In genomic region chr12:63302269-63302940, GRCh38 we compare ENCODE assay signal across 11 cellular contexts.
DNase-seq lines count a peak whose midpoint lies in the region; ATAC-seq and TF ChIP-seq lines count a peak whose summit lies in the region.
"Had no signal": no experiment of that assay in that cellular context is flagged by ENCODE, and none has a peak within 500 bp of the region (broad histone marks: within the 10 kb centered on the region; RNA-seq: fewer than 3 reads in every experiment).

No MANE protein-coding gene starts in this region.

- ATAC-seq in GM18502 (IDR thresholded peaks at IDR 0.05; ENCODE audit: poor library complexity, unreplicated experiment) = peak; percentile 81
- peak; percentile 61 for ATAC-seq in GM21423 (IDR thresholded peaks at IDR 0.05; ENCODE audit: unreplicated experiment)
- peak; percentile 86 for ATAC-seq in HG03175 (IDR thresholded peaks at IDR 0.05; ENCODE audit: unreplicated experiment)
- peak; percentile 43 for ATAC-seq in foreskin keratinocyte

- no peak for TF ChIP-seq CTCF in foreskin keratinocyte (conservative IDR thresholded peaks at IDR 0.05)

- no peaks in the 10 kb centered on the region for H3K36me3 Mint-ChIP-seq in T-helper 2 cell treated with Interferon-gamma antibody and Interleukin-4, amounts not matched to agents 5 μg/mL and 100 μg/mL, for 36 hours (ENCODE audit: low read depth)

- intact Hi-C loops in head of caudate nucleus (cut with DNase I) = no loop called here

- H3K27ac ChIP-seq in foreskin keratinocyte = no peak overlapping the region
- H3K27ac ChIP-seq: right atrium auricular region had no signal

- no peak overlapping the region for H3K27ac Mint-ChIP-seq in T-helper 2 cell treated with Interferon-gamma antibody and Interleukin-4, amounts not matched to agents 5 μg/mL and 100 μg/mL, for 36 hours
- H3K27ac Mint-ChIP-seq: stimulated activated naive CD8-positive, alpha-beta T cell treated with anti-CD3 and anti-CD28 coated beads, Interleukin-15, Interleukin-2, amounts not matched to agents 100 ng/mL and 50 ng/mL, for 24 hours had no signal

- H3K4me1 ChIP-seq in foreskin keratinocyte = no peaks in the 10 kb centered on the region
- H3K4me1 ChIP-seq: right atrium auricular region had no signal

- H3K9me3 Mint-ChIP-seq in T-helper 2 cell treated with Interferon-gamma antibody and Interleukin-4, amounts not matched to agents 5 μg/mL and 100 μg/mL, for 36 hours = no peaks in the 10 kb centered on the region
- H3K9me3 Mint-ChIP-seq: stimulated activated naive CD8-positive, alpha-beta T cell treated with anti-CD3 and anti-CD28 coated beads, Interleukin-15, Interleukin-2, amounts not matched to agents 100 ng/mL and 50 ng/mL, for 24 hours had no signal

- no peaks in the 10 kb centered on the region for H3K27me3 Mint-ChIP-seq in T-helper 2 cell treated with Interferon-gamma antibody and Interleukin-4, amounts not matched to agents 5 μg/mL and 100 μg/mL, for 36 hours (ENCODE audit: low read depth)
- H3K27me3 Mint-ChIP-seq: stimulated activated naive CD8-positive, alpha-beta T cell treated with anti-CD3 and anti-CD28 coated beads, Interleukin-15, Interleukin-2, amounts not matched to agents 100 ng/mL and 50 ng/mL, for 24 hours had no signal

- DNase-seq in foreskin keratinocyte (peak in 1 of 2 donors; percentile 36), NCI-H82 treated with DMSO at 0.1 percent for 48 hours (lab: John Stamatoyannopoulos, UW; ENCODE audit: unreplicated experiment) (no peak), head of caudate nucleus (no peak), activated gamma-delta T cell (lab: John Stamatoyannopoulos, UW) (no peak)
- DNase-seq in T-helper 2 cell treated with Interferon-gamma antibody and Interleukin-4, amounts not matched to agents 5 μg/mL and 100 μg/mL, for 36 hours (ENCODE audit: low spot score) = no peak
- DNase-seq: NCI-H748 treated with DMSO at 0.1 percent for 48 hours had no signal

- no peaks in the 10 kb centered on the region for H3K4me1 Mint-ChIP-seq in T-helper 2 cell treated with Interferon-gamma antibody and Interleukin-4, amounts not matched to agents 5 μg/mL and 100 μg/mL, for 36 hours (ENCODE audit: low read depth)

- H3K4me3 Mint-ChIP-seq in T-helper 2 cell treated with Interferon-gamma antibody and Interleukin-4, amounts not matched to agents 5 μg/mL and 100 μg/mL, for 36 hours = no peak overlapping the region
- H3K4me3 Mint-ChIP-seq: stimulated activated naive CD8-positive, alpha-beta T cell treated with anti-CD3 and anti-CD28 coated beads, Interleukin-15, Interleukin-2, amounts not matched to agents 100 ng/mL and 50 ng/mL, for 24 hours had no signal

- no peaks in the 10 kb centered on the region for H3K27me3 ChIP-seq in foreskin keratinocyte
- H3K27me3 ChIP-seq: right atrium auricular region had no signal
